24 cellular contexts compared by ENCODE assay signal in the genomic region with DNA sequence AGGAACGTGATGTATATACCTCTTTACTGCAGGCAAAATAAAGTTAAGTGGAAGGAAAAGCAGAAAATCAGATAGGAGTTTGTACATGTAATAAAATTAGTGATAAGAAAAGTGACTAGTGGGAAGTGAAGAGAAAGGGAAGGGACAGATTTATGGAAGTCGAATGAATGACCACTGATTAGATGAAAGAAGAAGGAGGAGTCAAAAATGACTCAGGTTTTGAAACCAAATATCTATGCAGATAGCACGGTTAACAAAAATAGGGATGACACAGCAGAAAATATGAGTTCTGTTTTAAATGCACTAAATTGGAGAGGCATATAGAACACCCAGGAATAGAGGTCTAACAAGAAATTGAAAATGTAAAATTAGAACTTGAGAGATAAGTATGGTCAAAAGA.
DNase-seq lines count a peak whose midpoint lies in the region; ATAC-seq, FAIRE-seq and TF ChIP-seq lines count a peak whose summit lies in the region.
"Had no signal": no experiment of that assay in that cellular context is flagged by ENCODE, and none has a peak within 500 bp of the region (broad histone marks: within the 10 kb centered on the region; RNA-seq: fewer than 3 reads in every experiment).

No MANE protein-coding gene starts in this region.

- H3K36me3 ChIP-seq in SK-N-SH (replicated peaks in 1 of 2; ENCODE audit: control insufficient read depth in 1 of 2, insufficient read depth in 2 of 2, low read length in 1 of 2) = peaks cover 3 to 5% of the 10 kb centered on the region in 2 experiments
- no peaks in the 10 kb centered on the region for H3K36me3 ChIP-seq in fibroblast of lung (ENCODE audit: control insufficient read depth, insufficient read depth, low read length)
- H3K36me3 ChIP-seq in upper lobe of right lung = no peaks in the 10 kb centered on the region
- H3K36me3 ChIP-seq in neuronal stem cell (replicated peaks in 1 of 2; ENCODE audit: control insufficient read depth in 2 of 2, insufficient read depth in 2 of 2, low read length in 2 of 2) = no peaks in the 10 kb centered on the region
- no peaks in the 10 kb centered on the region for H3K36me3 ChIP-seq in kidney (ENCODE audit: control insufficient read depth in 1 of 2, insufficient read depth in 2 of 2, low read length in 2 of 2)
- H3K36me3 ChIP-seq: BLaER1 treated with 17β-estradiol and CSF1 and Interleukin-3, amounts not matched to agents 10 nM and 100 nM; cardiac muscle cell; prostate gland; spleen; suprapubic skin had no signal

- H4K91ac ChIP-seq in neuronal stem cell (ENCODE audit: low read depth, low read length, poor library complexity) = no peak overlapping the region

- H4K20me1 ChIP-seq in SK-N-SH (ENCODE audit: insufficient read depth) = no peaks in the 10 kb centered on the region
- H4K20me1 ChIP-seq in fibroblast of lung (ENCODE audit: control insufficient read depth, extremely low read depth, insufficient read depth, low read length) = no peaks in the 10 kb centered on the region
- H4K20me1 ChIP-seq: BLaER1 treated with 17β-estradiol and CSF1 and Interleukin-3, amounts not matched to agents 10 nM and 100 nM had no signal

- H3K27ac ChIP-seq in SK-N-SH (ENCODE audit: low read depth in 2 of 2, low read length in 1 of 2) (peak overlapping the region; percentile 72 to 74; a peak in 3 of 4 replicates), fibroblast of lung (ENCODE audit: insufficient read depth, low read length) (no peak overlapping the region), upper lobe of right lung (no peak overlapping the region), neuronal stem cell (replicated peaks; ENCODE audit: low read length) (no peak overlapping the region), kidney (ENCODE audit: low read depth in 2 of 2, low read length in 2 of 2) (no peak overlapping the region)
- H3K27ac ChIP-seq: 22Rv1; BLaER1 treated with 17β-estradiol and CSF1 and Interleukin-3, amounts not matched to agents 10 nM and 100 nM; cardiac muscle cell; heart right ventricle; prostate gland; suprapubic skin had no signal

- intact Hi-C loops in upper lobe of right lung (cut with DNase I) = no loop called here
- intact Hi-C loops in kidney (cut with DNase I) = no loop called here

- H3K4me3 ChIP-seq in SK-N-SH (ENCODE audit: low read depth in 2 of 2, low read length in 1 of 2) (no peak overlapping the region), fibroblast of lung (replicated peaks in 1 of 4; ENCODE audit: control extremely low read depth in 1 of 4, insufficient read depth in 1 of 4, low read depth in 3 of 4, low read length in 4 of 4) (no peak overlapping the region), upper lobe of right lung (no peak overlapping the region), neuronal stem cell (ENCODE audit: low read length in 2 of 2) (no peak overlapping the region), kidney (ENCODE audit: low read length in 2 of 2) (no peak overlapping the region)
- H3K4me3 ChIP-seq: BLaER1 treated with 17β-estradiol and CSF1 and Interleukin-3, amounts not matched to agents 10 nM and 100 nM; cardiac muscle cell; heart right ventricle; prostate gland; spleen; suprapubic skin had no signal

- peak overlapping the region; percentile 3; the same call in 1 of the 2 replicates for H2AFZ ChIP-seq in SK-N-SH (ENCODE audit: low read depth)
- H2AFZ ChIP-seq in fibroblast of lung (ENCODE audit: low read length) = no peak overlapping the region
- H2AFZ ChIP-seq in neuronal stem cell (ENCODE audit: low read length) = no peak overlapping the region

- H2BK5ac ChIP-seq in neuronal stem cell (ENCODE audit: low read length) = no peak overlapping the region

- H3K23ac ChIP-seq in neuronal stem cell (ENCODE audit: low read depth, low read length, poor library complexity) = no peak overlapping the region

- DNase-seq in DMS53 (lab: John Stamatoyannopoulos, UW) (peak; percentile 24), DMS53 treated with DMSO at 0.1 percent for 48 hours (lab: John Stamatoyannopoulos, UW; ENCODE audit: unreplicated experiment) (no peak), SK-N-SH (no peak), fibroblast of lung (ENCODE audit: low read depth in 2 of 2) (peak; percentile 27 to 61), upper lobe of right lung (no peak), COLO668 (lab: John Stamatoyannopoulos, UW; ENCODE audit: unreplicated experiment) (no peak), neuronal stem cell (ENCODE audit: low spot score) (no peak), kidney (no peak)
- DNase-seq: DMS79 treated with DMSO at 0.1 percent for 48 hours; GOT3; heart right ventricle; naive thymus-derived CD8-positive, alpha-beta T cell; NCI-H1694 treated with DMSO at 0.1 percent for 48 hours; NCI-H446 treated with DMSO at 0.1 percent for 48 hours; spleen; T-helper 17 cell had no signal

- TF ChIP-seq CTCF in SK-N-SH (IDR thresholded peaks at IDR 0.05) (no peak), fibroblast of lung (conservative IDR thresholded peaks at IDR 0.05 in 1 of 2, IDR thresholded peaks at IDR 0.05 in 1 of 2; ENCODE audit: low read depth in 1 of 2, low read length in 2 of 2) (no peak), upper lobe of right lung (IDR thresholded peaks at IDR 0.05) (no peak), kidney (IDR thresholded peaks at IDR 0.05; ENCODE audit: borderline replicate concordance, extremely low read depth, insufficient read depth) (no peak)

- H3K4me1 ChIP-seq in SK-N-SH (ENCODE audit: control insufficient read depth in 1 of 2, insufficient read depth in 2 of 2, low read depth in 1 of 2, low read length in 1 of 2) = peaks cover 2 to 26% of the 10 kb centered on the region in 2 experiments; a peak in 2 of 4 replicates
- H3K4me1 ChIP-seq in fibroblast of lung (ENCODE audit: control insufficient read depth, extremely low read depth, insufficient read depth, low read length) = no peaks in the 10 kb centered on the region
- no peaks in the 10 kb centered on the region for H3K4me1 ChIP-seq in upper lobe of right lung
- H3K4me1 ChIP-seq in neuronal stem cell (ENCODE audit: control insufficient read depth in 2 of 2, insufficient read depth in 1 of 2, low read depth in 1 of 2, low read length in 2 of 2) = no peaks in the 10 kb centered on the region
- H3K4me1 ChIP-seq in kidney (ENCODE audit: control insufficient read depth in 1 of 2, insufficient read depth in 1 of 2, low read depth in 1 of 2, low read length in 2 of 2) = no peaks in the 10 kb centered on the region
- H3K4me1 ChIP-seq: prostate gland, suprapubic skin had no signal

- no peak for TF ChIP-seq RAD21 in SK-N-SH (IDR thresholded peaks at IDR 0.05; ENCODE audit: low read length)

- no peaks in the 10 kb centered on the region for H3K9me3 ChIP-seq in SK-N-SH
- no peaks in the 10 kb centered on the region for H3K9me3 ChIP-seq in fibroblast of lung (ENCODE audit: control insufficient read depth, insufficient read depth, low read depth, low read length)
- H3K9me3 ChIP-seq in upper lobe of right lung = no peaks in the 10 kb centered on the region
- H3K9me3 ChIP-seq in neuronal stem cell (replicated peaks in 1 of 2; ENCODE audit: control insufficient read depth in 2 of 2, insufficient read depth in 1 of 2, low read depth in 1 of 2, low read length in 2 of 2) = no peaks in the 10 kb centered on the region
- H3K9me3 ChIP-seq in kidney (ENCODE audit: control insufficient read depth in 1 of 2, low read length in 2 of 2) = no peaks in the 10 kb centered on the region
- H3K9me3 ChIP-seq: BLaER1 treated with 17β-estradiol and CSF1 and Interleukin-3, amounts not matched to agents 10 nM and 100 nM; heart right ventricle; prostate gland; spleen; suprapubic skin had no signal

- H3K4ac ChIP-seq in neuronal stem cell (ENCODE audit: low read length) = no peak overlapping the region

- H2BK120ac ChIP-seq in neuronal stem cell (ENCODE audit: low read depth, low read length) = no peak overlapping the region

- TF ChIP-seq EP300 in SK-N-SH (IDR thresholded peaks at IDR 0.05; ENCODE audit: borderline replicate concordance in 1 of 2, low read depth in 1 of 2, low read length in 1 of 2) = no peak

- no peak overlapping the region for H2BK15ac ChIP-seq in neuronal stem cell (ENCODE audit: low read length)

- H3K4me2 ChIP-seq in SK-N-SH = no peak overlapping the region
- H3K4me2 ChIP-seq in fibroblast of lung (ENCODE audit: extremely low read depth, insufficient read depth, low read length) = no peak overlapping the region
- H3K4me2 ChIP-seq in neuronal stem cell (ENCODE audit: insufficient read depth, low read length, poor library complexity, severe bottlenecking) = no peak overlapping the region

- H3K9me2 ChIP-seq in SK-N-SH = no peaks in the 10 kb centered on the region

- no peak overlapping the region for H2AK5ac ChIP-seq in neuronal stem cell (ENCODE audit: low read depth, low read length)

- no peaks in the 10 kb centered on the region for H3K79me1 ChIP-seq in neuronal stem cell (ENCODE audit: low read depth, low read length)

- CTCF ChIA-PET in SK-N-SH (lab: Yijun Ruan, JAX) = interaction anchor here (1.3 kb wide), 1 partner anchor 49 kb away, joined by 3 read pairs; no protein-coding TSS in a partner anchor

- no peaks in the 10 kb centered on the region for H3K27me3 ChIP-seq in SK-N-SH (ENCODE audit: insufficient read depth)
- H3K27me3 ChIP-seq in fibroblast of lung (ENCODE audit: control insufficient read depth, insufficient read depth, low read length) = no peaks in the 10 kb centered on the region
- H3K27me3 ChIP-seq in upper lobe of right lung = no peaks in the 10 kb centered on the region
- no peaks in the 10 kb centered on the region for H3K27me3 ChIP-seq in neuronal stem cell (ENCODE audit: control insufficient read depth in 3 of 3, insufficient read depth in 3 of 3, low read depth in 1 of 3, low read length in 3 of 3)
- H3K27me3 ChIP-seq: BLaER1 treated with 17β-estradiol and CSF1 and Interleukin-3, amounts not matched to agents 10 nM and 100 nM; cardiac muscle cell; heart right ventricle; spleen; suprapubic skin had no signal

- H4K8ac ChIP-seq in neuronal stem cell (ENCODE audit: low read depth, low read length) = no peak overlapping the region

- POLR2A ChIA-PET in SK-N-SH (lab: Yijun Ruan, JAX) = no interaction called here

- no peak overlapping the region for H3K9ac ChIP-seq in SK-N-SH
- H3K9ac ChIP-seq in fibroblast of lung (ENCODE audit: insufficient read depth, low read length) = no peak overlapping the region
- H3K9ac ChIP-seq in neuronal stem cell (ENCODE audit: low read depth, low read length, poor library complexity) = no peak overlapping the region
- H3K9ac ChIP-seq in kidney (ENCODE audit: low read length in 2 of 2) = no peak overlapping the region
- H3K9ac ChIP-seq: BLaER1 treated with 17β-estradiol and CSF1 and Interleukin-3, amounts not matched to agents 10 nM and 100 nM had no signal

- H3K14ac ChIP-seq in neuronal stem cell (ENCODE audit: low read length) = no peak overlapping the region

- H2BK12ac ChIP-seq in neuronal stem cell (ENCODE audit: low read length) = no peak overlapping the region

- ATAC-seq in upper lobe of right lung = no peak
- ATAC-seq: activated CD4-positive, CD25-positive, alpha-beta regulatory T cell treated with anti-CD3 and anti-CD28 coated beads, Interleukin-2, amount 50 U/mL, for 24 hours; heart right ventricle; naive thymus-derived CD8-positive, alpha-beta T cell; Right ventricle myocardium inferior; T-helper 17 cell had no signal

- WGBS in SK-N-SH (ENCODE audit: low lambda C conversion rate) = 6% methylated on average over 3 of the region's 3 CpGs
- WGBS in neuronal stem cell (ENCODE audit: extremely low coverage in 2 of 2, insufficient read length in 2 of 2, insufficient replicate concordance in 1 of 2), 2 donors = no CpG with 5 or more reads among the region's 3 CpGs

- H3K18ac ChIP-seq in neuronal stem cell (ENCODE audit: low read length) = no peak overlapping the region

- FAIRE-seq in kidney (lab: Jason Lieb, UNC) = no peak
- FAIRE-seq: GM18507 had no signal

- H3K79me2 ChIP-seq in SK-N-SH (ENCODE audit: insufficient read depth) (no peaks in the 10 kb centered on the region), fibroblast of lung (ENCODE audit: control insufficient read depth, insufficient read depth, low read length) (no peaks in the 10 kb centered on the region)

- peaks cover 25% of the 10 kb centered on the region for H3F3A ChIP-seq in SK-N-SH (replicated peaks; ENCODE audit: insufficient read depth)

Comparison
In these comparisons a context has a peak if more than half of its experiments do, and no peak if none do; other contexts are left out.
1. DNase-seq: peak in DMS53 (single experiment) and fibroblast of lung (2 of 2); none in DMS53 treated with DMSO at 0.1 percent for 48 hours (single experiment), SK-N-SH (single experiment), upper lobe of right lung (single experiment), COLO668 (single experiment), neuronal stem cell (single experiment) and kidney (single experiment).
2. H3K27ac ChIP-seq: peak in SK-N-SH (2 of 2); none in fibroblast of lung (single experiment), upper lobe of right lung (single experiment), neuronal stem cell (single experiment) and kidney (0 of 2).